In the genomic region with DNA sequence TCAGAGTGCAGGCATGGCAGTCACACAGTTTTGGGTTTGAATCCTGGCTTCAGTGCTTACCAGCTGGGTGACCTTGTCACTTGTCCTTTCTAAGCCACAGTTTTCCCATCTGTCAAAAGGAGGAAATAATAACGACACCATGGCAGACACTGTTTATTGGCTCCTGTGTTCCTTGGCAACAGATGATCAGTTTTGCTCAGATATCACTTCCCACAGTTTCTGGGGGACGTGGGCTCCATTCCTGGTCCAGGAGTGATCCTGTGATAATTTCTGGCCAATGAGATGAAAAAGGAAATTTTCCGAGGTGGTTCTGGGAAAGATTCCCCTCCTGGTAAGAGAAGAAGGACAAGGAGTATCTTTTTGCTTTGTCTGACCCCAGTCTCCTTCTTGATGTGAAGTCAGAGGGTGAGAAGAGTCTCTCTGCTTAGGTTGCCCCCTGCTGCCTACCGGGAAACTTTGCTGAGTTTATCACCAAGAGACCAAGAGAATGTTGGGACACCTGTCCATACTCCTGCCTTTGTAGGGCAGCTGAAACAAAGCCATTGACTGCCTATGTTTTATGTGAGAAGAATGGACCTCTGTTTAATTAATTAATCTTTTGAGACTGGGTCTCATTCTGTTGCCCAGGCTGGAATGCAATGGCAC, we compare ENCODE assay signal across 15 cellular contexts.
A peak's percentile ranks its signal among the peaks of the same experiment; 100 is the strongest.
DNase-seq lines count a peak whose midpoint lies in the region; ATAC-seq, FAIRE-seq and TF ChIP-seq lines count a peak whose summit lies in the region.
"Had no signal": no experiment of that assay in that cellular context is flagged by ENCODE, and none has a peak within 500 bp of the region (broad histone marks: within the 10 kb centered on the region; RNA-seq: fewer than 3 reads in every experiment).

No MANE protein-coding gene starts in this region.

- no peak for TF ChIP-seq POLR2A in A549 (IDR thresholded peaks at IDR 0.05; ENCODE audit: low read length)

- DNase-seq in A549 (ENCODE audit: low read depth in 1 of 2, low spot score in 1 of 2) (peak in 1 of 2 experiments; percentile 17), OCI-M1 (lab: John Stamatoyannopoulos, UW) (peak; percentile 52), head of caudate nucleus (peak in 22 of 42 donors; percentile 31 to 75 (median 52)), EL (no peak), NCI-H524 treated with DMSO at 0.1 percent for 48 hours (lab: John Stamatoyannopoulos, UW) (no peak), NCI-H2081 (lab: John Stamatoyannopoulos, UW) (no peak)
- DNase-seq: NCI-H1105 treated with DMSO at 0.1 percent for 48 hours; stimulated activated naive CD4-positive, alpha-beta T cell treated with Interleukin-2 at 50 U/mL for 16 hours had no signal

- peak in 1 of 2 experiments; percentile 17; a peak in 1 of 5 replicates for TF ChIP-seq RAD21 in A549 (conservative IDR thresholded peaks at IDR 0.05 in 1 of 2, IDR thresholded peaks at IDR 0.05 in 1 of 2)

- ATAC-seq in A549 (peak in 1 of 2 experiments; percentile 77; a peak in 3 of 6 replicates), GM19035 (IDR thresholded peaks at IDR 0.05; ENCODE audit: unreplicated experiment) (no peak)
- ATAC-seq: activated T-cell treated with anti-CD3 and anti-CD28 coated beads, Interleukin-2, amount 50 U/mL, for 72 hours had no signal

- H3K4me3 ChIP-seq in A549 = no peak overlapping the region
- H3K4me3 ChIP-seq: breast epithelium had no signal

- H3K27ac ChIP-seq in A549 = no peak overlapping the region
- H3K27ac ChIP-seq: breast epithelium, HL-60 had no signal

- FAIRE-seq in A549 (lab: Jason Lieb, UNC) = no peak
- FAIRE-seq: RCC 7860, TTC549 had no signal

- no peaks in the 10 kb centered on the region for H3K4me1 ChIP-seq in A549
- H3K4me1 ChIP-seq: breast epithelium had no signal

- TF ChIP-seq EP300 in A549 (IDR thresholded peaks at IDR 0.05) = no peak

- intact Hi-C loops in head of caudate nucleus (cut with DNase I) = no loop called here

- TF ChIP-seq CTCF in A549 (IDR thresholded peaks at IDR 0.05) (no peak), GM12873 (IDR thresholded peaks at IDR 0.05; ENCODE audit: insufficient read depth, low read depth, low read length, missing control alignments) (peak; percentile 40)

- POLR2A ChIA-PET in A549 (lab: Yijun Ruan, JAX) = no interaction called here

- H3K9me3 ChIP-seq in A549 = no peaks in the 10 kb centered on the region
- H3K9me3 ChIP-seq: breast epithelium had no signal

- WGBS in A549 (ENCODE audit: missing lambda C conversion rate) = 8% methylated on average over 4 of the region's 4 CpGs

- no peak overlapping the region for H3K4me2 ChIP-seq in A549

- CTCF ChIA-PET in A549 (lab: Yijun Ruan, JAX) = interaction anchor here (1.2 kb wide), 1 partner anchor 129 kb away, joined by 3 read pairs; no protein-coding TSS in a partner anchor

TF ChIP-seq in A549, 52 proteins besides CTCF, POLR2A, EP300 and RAD21:
- TF ChIP-seq RFX5 (IDR thresholded peaks at IDR 0.05) = peak; percentile 57; the same call in 1 of the 2 replicates
- TF ChIP-seq EHF (CRISPR knock-in tag; IDR thresholded peaks at IDR 0.05) = no peak
- no peak for TF ChIP-seq PHF8 (IDR thresholded peaks at IDR 0.05; ENCODE audit: borderline replicate concordance, low read depth)

Comparison
In these comparisons a context has a peak if more than half of its experiments do, and no peak if none do; other contexts are left out.
1. DNase-seq: peak in OCI-M1 (single experiment) and head of caudate nucleus (22 of 42); none in EL (single experiment), NCI-H524 treated with DMSO at 0.1 percent for 48 hours (single experiment) and NCI-H2081 (0 of 2).